In genomic region chr3:60603860-60604259, GRCh38 we compare ENCODE assay signal across 19 cellular contexts.
"Had no signal": no experiment of that assay in that cellular context is flagged by ENCODE, and none has a peak within 500 bp of the region (broad histone marks: within the 10 kb centered on the region; RNA-seq: fewer than 3 reads in every experiment).

No MANE protein-coding gene starts in this region.

- H3K4me1 ChIP-seq: parathyroid adenoma, thyroid gland had no signal

- H3K9me3 ChIP-seq: stomach, thyroid gland had no signal

- ATAC-seq: naive thymus-derived CD4-positive, alpha-beta T cell; sciatic nerve; stimulated activated effector memory CD8-positive, alpha-beta T cell treated with anti-CD3 and anti-CD28 coated beads, Interleukin-12 subunit alpha, Interleukin-12 subunit beta, amount 100 ng/mL, for 72 hours had no signal

- H3K36me3 ChIP-seq: neural progenitor cell, stomach, thyroid gland had no signal

- H3K4me3 Mint-ChIP-seq: nephron; neural progenitor cell; stimulated activated effector memory CD8-positive, alpha-beta T cell treated with anti-CD3 and anti-CD28 coated beads, Interleukin-12 subunit alpha, Interleukin-12 subunit beta, amount 100 ng/mL, for 72 hours had no signal

- H3K4me1 Mint-ChIP-seq: neural progenitor cell had no signal

- DNase-seq: dorsolateral prefrontal cortex; effector CD4-positive, alpha-beta T cell; kidney; mammary epithelial cell; mesendoderm; midbrain; naive thymus-derived CD4-positive, alpha-beta T cell; stimulated activated CD4-positive, alpha-beta T cell treated with anti-CD3 and anti-CD28 coated beads, Interleukin-2, amount 100 ng/mL, for 24 hours; stimulated activated CD4-positive, alpha-beta T cell treated with anti-CD3 and anti-CD28 coated beads, Interleukin-4, amount 100 ng/mL, for 24 hours; stimulated activated naive CD4-positive, alpha-beta T cell treated with Interleukin-2 at 50 U/mL for 16 hours; stomach; thyroid gland; trophoblast cell had no signal

- H3K36me3 Mint-ChIP-seq: neural progenitor cell; stimulated activated effector memory CD8-positive, alpha-beta T cell treated with anti-CD3 and anti-CD28 coated beads, Interleukin-12 subunit alpha, Interleukin-12 subunit beta, amount 100 ng/mL, for 72 hours had no signal

- H3K27ac ChIP-seq: dorsolateral prefrontal cortex, neural progenitor cell, parathyroid adenoma, stomach, thyroid gland had no signal

- H3K27ac Mint-ChIP-seq: nephron; neural progenitor cell; progenitor cell of endocrine pancreas; stimulated activated effector memory CD8-positive, alpha-beta T cell treated with anti-CD3 and anti-CD28 coated beads, Interleukin-12 subunit alpha, Interleukin-12 subunit beta, amount 100 ng/mL, for 72 hours had no signal

- H3K4me3 ChIP-seq: dorsolateral prefrontal cortex, neural progenitor cell, stomach, thyroid gland had no signal

- H3K27me3 ChIP-seq: dorsolateral prefrontal cortex, neural progenitor cell, stomach, thyroid gland had no signal

- H3K9me3 Mint-ChIP-seq: nephron, neural progenitor cell had no signal
